In the genomic region with DNA sequence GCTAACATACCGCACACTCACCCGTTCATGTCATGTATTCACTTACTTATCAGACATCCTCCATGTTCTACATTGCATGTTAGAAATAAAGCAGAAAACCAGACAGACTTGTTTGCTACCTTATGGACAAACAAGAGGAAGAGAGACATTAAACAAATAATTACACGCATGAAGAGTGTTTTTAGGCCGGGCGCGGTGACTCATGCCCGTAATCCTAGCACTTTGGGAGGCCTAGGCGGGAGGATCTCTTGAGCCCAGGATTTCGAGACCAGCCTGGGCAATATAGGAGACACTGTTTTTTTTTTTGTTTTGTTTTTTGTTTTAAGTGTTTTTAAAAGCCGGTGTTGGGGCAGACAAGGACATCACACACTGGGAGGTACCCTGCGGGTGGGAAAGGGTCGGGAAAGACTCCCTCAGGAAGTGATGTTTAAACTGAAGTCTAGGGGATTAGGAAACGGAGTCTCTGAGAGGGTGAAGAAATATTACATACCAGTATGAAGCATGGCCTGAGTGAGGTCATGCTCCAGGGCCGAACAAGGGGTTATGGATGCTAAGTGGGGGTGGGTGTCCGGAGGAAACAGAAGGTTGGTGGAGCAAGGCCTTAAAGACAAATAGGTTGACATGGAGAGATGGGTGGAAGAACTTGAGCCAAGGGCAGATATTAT, we compare ENCODE assay signal across 8 cellular contexts. TPM values are rescaled to one million over a fixed set of nuclear protein-coding genes. Genes with fewer than 3 reads are reported as not detected.
DNase-seq lines count a peak whose midpoint lies in the region; ATAC-seq and TF ChIP-seq lines count a peak whose summit lies in the region.

No MANE protein-coding gene starts in this region.

- TF ChIP-seq CTCF in RWPE1 (conservative IDR thresholded peaks at IDR 0.05; ENCODE audit: low read depth) (no peak), gastrocnemius medialis (IDR thresholded peaks at IDR 0.05 in 4 of 5, conservative IDR thresholded peaks at IDR 0.05 in 1 of 5) (no peak), GM13976 (IDR thresholded peaks at IDR 0.05; ENCODE audit: borderline replicate concordance, control extremely low read depth, extremely low read depth, insufficient read depth, missing control alignments) (no peak)

- no peak overlapping the region for H2AFZ ChIP-seq in GM23248

- no peaks in the 10 kb centered on the region for H3K36me3 ChIP-seq in GM23248 (ENCODE audit: low read depth)
- H3K36me3 ChIP-seq in esophagus (ENCODE audit: control insufficient read depth in 2 of 2, insufficient read depth in 2 of 2, low read length in 1 of 2), result no peaks in the 10 kb centered on the region
- H3K36me3 ChIP-seq in gastrocnemius medialis, result no peaks in the 10 kb centered on the region

- peak overlapping the region; percentile 94 for H3K9ac ChIP-seq in GM23248

- H3K9me3 ChIP-seq in GM23248 (ENCODE audit: low read depth) (no peaks in the 10 kb centered on the region), esophagus (ENCODE audit: control insufficient read depth in 2 of 2, insufficient read depth in 1 of 2, low read depth in 1 of 2, low read length in 1 of 2) (no peaks in the 10 kb centered on the region), gastrocnemius medialis (no peaks in the 10 kb centered on the region)

- H3K79me2 ChIP-seq in GM23248 (ENCODE audit: insufficient read depth), result peaks cover 21% of the 10 kb centered on the region

- H3K27ac ChIP-seq in GM23248 (peak overlapping the region; percentile 95), RWPE1 (peak overlapping the region; percentile 98), esophagus (ENCODE audit: low read depth in 2 of 2, low read length in 1 of 2) (peak overlapping the region; percentile 98 to 99), gastrocnemius medialis (peak overlapping the region; percentile 96 to 99 (median 97))

- in situ Hi-C loops in GM23248 (cut with MboI), result no loop called here
- in situ Hi-C loops in gastrocnemius medialis (cut with MboI; ENCODE audit: low sequenced_read_pairs in 4 of 4), result loop anchor here in 1 of 4 donors (25.0 kb wide), 1 partner anchor 585 kb away; the partner anchor contains the start of genes CIAO2A and SNX1
- in situ Hi-C loops in GM13976 (cut with MboI; ENCODE audit: low sequenced_read_pairs, unreplicated experiment), result no loop called here

- H3K9me2 ChIP-seq in GM23248 (ENCODE audit: insufficient read depth), result no peaks in the 10 kb centered on the region

- H3K4me3 ChIP-seq in GM23248 (no peak overlapping the region), esophagus (ENCODE audit: low read depth in 1 of 2, low read length in 2 of 2) (no peak overlapping the region), gastrocnemius medialis (no peak overlapping the region)

- H4K20me1 ChIP-seq in GM23248 (ENCODE audit: insufficient read depth), result no peaks in the 10 kb centered on the region

- no peak for TF ChIP-seq POLR2A in gastrocnemius medialis (IDR thresholded peaks at IDR 0.05)

- DNase-seq in GM23248 (peak; percentile 44), RWPE1 (ENCODE audit: low spot score) (no peak), gastrocnemius medialis (no peak), foreskin melanocyte (no peak), COLO829 (ENCODE audit: low spot score) (no peak), GM13976 (ENCODE audit: low spot score) (no peak)

- intact Hi-C loops in gastrocnemius medialis (cut with DNase I; ENCODE audit: low total_unique reads), result loop anchor here (10.0 kb wide), 2 partner anchors 457 to 593 kb away; partner anchors contain the start of genes CIAO2A, SNX1 and TPM1

- WGBS in GM23248 (ENCODE audit: low coverage in 1 of 2, low lambda C conversion rate in 2 of 2, missing lambda C conversion rate in 2 of 2), 2 experiments, result 79% methylated on average over 15 of the region's 15 CpGs
- 66% methylated on average over 15 of the region's 15 CpGs for WGBS in esophagus, 2 donors

- POLR2A ChIA-PET in RWPE1 (lab: Yijun Ruan, JAX; ENCODE audit: low non-redundant PET), result no interaction called here

- ATAC-seq in gastrocnemius medialis (no peak), GM19035 (IDR thresholded peaks at IDR 0.05; ENCODE audit: unreplicated experiment) (no peak)

- H3K4me1 ChIP-seq in GM23248 (ENCODE audit: insufficient read depth), result peaks cover 24% of the 10 kb centered on the region
- peaks cover 0 to 4% of the 10 kb centered on the region in 2 donors for H3K4me1 ChIP-seq in esophagus (ENCODE audit: control insufficient read depth in 2 of 2, insufficient read depth in 2 of 2, low read length in 1 of 2)
- H3K4me1 ChIP-seq in gastrocnemius medialis, result peaks cover 33 to 38% of the 10 kb centered on the region in 2 donors

- peaks cover 29% of the 10 kb centered on the region for H3F3A ChIP-seq in GM23248 (ENCODE audit: insufficient read depth)

- peak overlapping the region; percentile 68 for H3K4me2 ChIP-seq in GM23248 (ENCODE audit: unreplicated experiment)

- H3K27me3 ChIP-seq in GM23248 (replicated peaks; ENCODE audit: insufficient read depth), result no peaks in the 10 kb centered on the region
- no peaks in the 10 kb centered on the region for H3K27me3 ChIP-seq in esophagus (ENCODE audit: control insufficient read depth in 1 of 2, insufficient read depth in 2 of 2, low read length in 2 of 2)
- H3K27me3 ChIP-seq in gastrocnemius medialis, result no peaks in the 10 kb centered on the region

- CTCF ChIA-PET in RWPE1 (lab: Yijun Ruan, JAX), result interaction anchor here (0.6 to 1.1 kb wide), 2 partner anchors 35 to 59 kb away, joined by 3 to 5 read pairs; no protein-coding TSS in a partner anchor

RNA-seq across cellular contexts. Expression of gene USP3, which starts 2.1 kb away (rescaled TPM):
- total RNA-seq in GM23248 (2014; rRNA removed; shearing (Covaris generic)), result 21.0 and 24.5 TPM in 2 replicates
- polyA plus RNA-seq in GM23248 (2016; fragmentation: Nextera tagmentation; extraction: Ambion mirVana) (15.4 and 16.1 TPM in 2 replicates), esophagus (10 to 100 TPM; 14.0 to 15.0 TPM)
- total RNA-seq in gastrocnemius medialis, result 10 to 100 TPM; 12.1 to 29.4 (median 15.5) TPM
